23 cellular contexts compared by ENCODE assay signal in the genomic region with DNA sequence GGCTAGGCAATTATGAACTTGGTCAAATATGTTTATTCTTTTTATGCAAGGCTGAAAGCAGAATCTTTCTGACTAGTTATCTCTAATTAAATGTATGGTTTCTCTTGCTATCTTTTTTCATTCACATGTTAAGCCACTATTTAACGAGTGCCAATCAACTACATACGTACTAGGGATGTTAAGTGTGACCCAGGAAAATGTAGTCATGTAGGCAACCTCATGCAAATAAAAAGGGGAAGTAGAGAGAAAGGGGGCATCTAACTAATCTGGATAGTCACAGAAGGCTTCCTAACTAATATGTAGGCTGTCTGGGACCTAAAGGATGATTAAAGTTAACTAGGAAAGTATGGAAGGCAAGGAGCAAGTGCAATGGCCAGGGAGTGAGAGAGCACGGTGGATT.
DNase-seq lines count a peak whose midpoint lies in the region; ATAC-seq and TF ChIP-seq lines count a peak whose summit lies in the region.
"Had no signal": no experiment of that assay in that cellular context is flagged by ENCODE, and none has a peak within 500 bp of the region (broad histone marks: within the 10 kb centered on the region; RNA-seq: fewer than 3 reads in every experiment).

No MANE protein-coding gene starts in this region.

- peaks cover 24% of the 10 kb centered on the region for H3K4me1 ChIP-seq in OCI-LY3 (ENCODE audit: low read length)
- H3K4me1 ChIP-seq: pancreas had no signal

- H2AFZ ChIP-seq in OCI-LY3 (ENCODE audit: low read depth, low read length): no peak overlapping the region

- H3K9me3 Mint-ChIP-seq in stimulated activated naive B cell treated with anti-CD40 and anti-IgM and Interleukin-4, amounts not matched to agents 10 μg/mL and 1 μg/mL and 100 μg/mL, for 72 hours: no peaks in the 10 kb centered on the region
- H3K9me3 Mint-ChIP-seq: activated naive CD8-positive, alpha-beta T cell treated with anti-CD3 and anti-CD28 coated beads for 36 hours; activated T-helper 17 cell treated with anti-CD3 and anti-CD28 coated beads, Interleukin-2, amount 50 U/mL, for 72 hours; naive thymus-derived CD4-positive, alpha-beta T cell had no signal

- H3K79me2 ChIP-seq in OCI-LY3 (ENCODE audit: low read length): no peaks in the 10 kb centered on the region

- H3K9ac ChIP-seq in OCI-LY3 (ENCODE audit: low read length): no peak overlapping the region

- H3K36me3 Mint-ChIP-seq in stimulated activated naive B cell treated with anti-CD40 and anti-IgM and Interleukin-4, amounts not matched to agents 10 μg/mL and 1 μg/mL and 100 μg/mL, for 72 hours: peaks cover 0 to 16% of the 10 kb centered on the region in 2 donors
- H3K36me3 Mint-ChIP-seq: activated naive CD8-positive, alpha-beta T cell treated with anti-CD3 and anti-CD28 coated beads for 36 hours had no signal

- peaks cover 9 to 19% of the 10 kb centered on the region in 2 donors for H3K4me1 Mint-ChIP-seq in stimulated activated naive B cell treated with anti-CD40 and anti-IgM and Interleukin-4, amounts not matched to agents 10 μg/mL and 1 μg/mL and 100 μg/mL, for 72 hours
- H3K4me1 Mint-ChIP-seq: activated naive CD8-positive, alpha-beta T cell treated with anti-CD3 and anti-CD28 coated beads for 36 hours; activated T-helper 17 cell treated with anti-CD3 and anti-CD28 coated beads, Interleukin-2, amount 50 U/mL, for 72 hours had no signal

- peak overlapping the region; percentile 57 for H3K4me2 ChIP-seq in OCI-LY3 (ENCODE audit: low read length)

- H3K9me3 ChIP-seq in OCI-LY3 (ENCODE audit: insufficient read depth, low read length): no peaks in the 10 kb centered on the region
- H3K9me3 ChIP-seq: pancreas, thyroid gland had no signal

- peak; percentile 54 for ATAC-seq in GM19463 (IDR thresholded peaks at IDR 0.05; ENCODE audit: unreplicated experiment)
- peak; percentile 54 for ATAC-seq in HG03342 (IDR thresholded peaks at IDR 0.05; ENCODE audit: unreplicated experiment)
- ATAC-seq in stimulated activated naive B cell treated with anti-CD40 and anti-IgM and Interleukin-4, amounts not matched to agents 10 μg/mL and 1 μg/mL and 100 μg/mL, for 72 hours (replicated peaks): peak; percentile 78 to 86
- ATAC-seq in HG02970 (IDR thresholded peaks at IDR 0.05; ENCODE audit: low FRiP score, unreplicated experiment): no peak
- ATAC-seq: activated T-helper 17 cell treated with anti-CD3 and anti-CD28 coated beads, Interleukin-2, amount 50 U/mL, for 72 hours; esophagus mucosa; naive thymus-derived CD4-positive, alpha-beta T cell; Panc1; pancreas had no signal

- H3K27ac ChIP-seq in OCI-LY3 (ENCODE audit: low read length): no peak overlapping the region
- H3K27ac ChIP-seq: pancreas, SK-N-MC, thyroid gland had no signal

- H3K27ac Mint-ChIP-seq in stimulated activated naive B cell treated with anti-CD40 and anti-IgM and Interleukin-4, amounts not matched to agents 10 μg/mL and 1 μg/mL and 100 μg/mL, for 72 hours: no peak overlapping the region
- H3K27ac Mint-ChIP-seq: activated naive CD8-positive, alpha-beta T cell treated with anti-CD3 and anti-CD28 coated beads for 36 hours; activated T-helper 17 cell treated with anti-CD3 and anti-CD28 coated beads, Interleukin-2, amount 50 U/mL, for 72 hours; naive thymus-derived CD4-positive, alpha-beta T cell had no signal

- no peak overlapping the region for H3K4me3 Mint-ChIP-seq in stimulated activated naive B cell treated with anti-CD40 and anti-IgM and Interleukin-4, amounts not matched to agents 10 μg/mL and 1 μg/mL and 100 μg/mL, for 72 hours
- H3K4me3 Mint-ChIP-seq: activated naive CD8-positive, alpha-beta T cell treated with anti-CD3 and anti-CD28 coated beads for 36 hours; activated T-helper 17 cell treated with anti-CD3 and anti-CD28 coated beads, Interleukin-2, amount 50 U/mL, for 72 hours; naive thymus-derived CD4-positive, alpha-beta T cell had no signal

- no peaks in the 10 kb centered on the region for H3K27me3 Mint-ChIP-seq in stimulated activated naive B cell treated with anti-CD40 and anti-IgM and Interleukin-4, amounts not matched to agents 10 μg/mL and 1 μg/mL and 100 μg/mL, for 72 hours
- H3K27me3 Mint-ChIP-seq: activated naive CD8-positive, alpha-beta T cell treated with anti-CD3 and anti-CD28 coated beads for 36 hours; activated T-helper 17 cell treated with anti-CD3 and anti-CD28 coated beads, Interleukin-2, amount 50 U/mL, for 72 hours; naive thymus-derived CD4-positive, alpha-beta T cell had no signal

- peak overlapping the region; percentile 12; the same call in 1 of the 2 replicates for H3K4me3 ChIP-seq in OCI-LY3 (ENCODE audit: low read length)
- H3K4me3 ChIP-seq: pancreas, SK-N-MC, thyroid gland had no signal

- no peak for DNase-seq in stimulated activated naive B cell treated with anti-CD40 and anti-IgM and Interleukin-4, amounts not matched to agents 10 μg/mL and 1 μg/mL and 100 μg/mL, for 72 hours
- no peak for DNase-seq in effector CD4-positive, alpha-beta T cell
- no peak for DNase-seq in NCI-H187 treated with DMSO at 0.1 percent for 48 hours (lab: John Stamatoyannopoulos, UW)
- DNase-seq: activated naive CD8-positive, alpha-beta T cell treated with anti-CD3 and anti-CD28 coated beads for 36 hours; COR-L47; effector CD8-positive, alpha-beta T cell; GOT3; mesenchymal stem cell; naive thymus-derived CD4-positive, alpha-beta T cell; NCI-H1105 treated with DMSO at 0.1 percent for 48 hours; NCI-H2107; NCI-H526 treated with DMSO at 0.1 percent for 48 hours; pancreas; stimulated activated naive CD4-positive, alpha-beta T cell treated with Interleukin-2 at 50 U/mL for 16 hours; thyroid gland had no signal

- H3K27me3 ChIP-seq in OCI-LY3 (ENCODE audit: low read depth, low read length): no peaks in the 10 kb centered on the region
- H3K27me3 ChIP-seq: pancreas, thyroid gland had no signal

- H4K20me1 ChIP-seq in OCI-LY3 (ENCODE audit: insufficient read depth, low read length): no peaks in the 10 kb centered on the region

- TF ChIP-seq CTCF in OCI-LY3 (IDR thresholded peaks at IDR 0.05; ENCODE audit: low read depth, low read length): no peak

- H3K36me3 ChIP-seq in OCI-LY3 (replicated peaks; ENCODE audit: low read depth, low read length): no peaks in the 10 kb centered on the region
- H3K36me3 ChIP-seq: thyroid gland had no signal
